In the genomic region with DNA sequence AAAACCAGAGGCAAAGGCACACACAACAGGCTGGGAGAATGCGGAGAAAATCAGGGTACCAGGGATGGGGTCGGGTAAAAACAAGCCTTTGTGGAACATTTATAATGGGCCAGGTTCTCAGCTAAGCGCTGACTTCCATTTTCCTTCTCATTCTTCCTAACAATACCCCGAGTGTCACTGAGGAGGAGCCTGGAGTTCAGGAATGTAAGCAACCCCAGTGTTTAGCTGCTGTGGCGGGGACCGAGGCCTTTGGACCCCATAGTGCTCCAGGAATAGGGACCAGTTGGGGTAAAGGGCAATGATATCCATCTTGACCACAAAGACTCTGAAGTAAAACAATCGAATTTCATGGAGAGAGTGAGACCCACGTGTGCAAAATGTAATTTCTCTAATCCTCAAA, we compare ENCODE assay signal across 33 cellular contexts.
"Had no signal": no experiment of that assay in that cellular context is flagged by ENCODE, and none has a peak within 500 bp of the region (broad histone marks: within the 10 kb centered on the region; RNA-seq: fewer than 3 reads in every experiment).

No MANE protein-coding gene starts in this region.

- H3K4me3 ChIP-seq: body of pancreas, esophagus squamous epithelium, gastroesophageal sphincter had no signal

- H3K9me3 ChIP-seq: body of pancreas, esophagus squamous epithelium, gastroesophageal sphincter had no signal

- H3K27me3 Mint-ChIP-seq: activated CD4-positive, alpha-beta memory T cell treated with anti-CD3 and anti-CD28 coated beads for 36 hours; activated CD4-positive, alpha-beta T cell treated with anti-CD3 and anti-CD28 coated beads for 36 hours; activated CD4-positive, alpha-beta T cell treated with anti-CD3 and anti-CD28 coated beads, Interleukin-2, amount 10 ng/mL, durations not matched to agents 24 days and 14 days; activated naive CD4-positive, alpha-beta T cell treated with anti-CD3 and anti-CD28 coated beads, Interleukin-2, amount 10 ng/mL, durations not matched to agents 7 days and 5 days; activated naive CD8-positive, alpha-beta T cell; T-cell had no signal

- H3K36me3 Mint-ChIP-seq: activated CD4-positive, alpha-beta memory T cell treated with anti-CD3 and anti-CD28 coated beads for 36 hours; activated CD8-positive, alpha-beta memory T cell treated with anti-CD3 and anti-CD28 coated beads, Interleukin-2, amount 10 ng/mL, durations not matched to agents 7 days and 5 days; T-cell had no signal

- H3K4me1 Mint-ChIP-seq: activated CD4-positive, alpha-beta T cell treated with anti-CD3 and anti-CD28 coated beads, Interleukin-2, amount 10 ng/mL, durations not matched to agents 24 days and 14 days; activated CD8-positive, alpha-beta memory T cell treated with anti-CD3 and anti-CD28 coated beads, Interleukin-2, amount 10 ng/mL, durations not matched to agents 7 days and 5 days had no signal

- H3K4me3 Mint-ChIP-seq: activated CD4-positive, alpha-beta memory T cell treated with anti-CD3 and anti-CD28 coated beads for 36 hours; activated CD4-positive, alpha-beta T cell treated with anti-CD3 and anti-CD28 coated beads for 36 hours; activated CD4-positive, alpha-beta T cell treated with anti-CD3 and anti-CD28 coated beads, Interleukin-2, amount 10 ng/mL, durations not matched to agents 24 days and 14 days; activated CD8-positive, alpha-beta memory T cell treated with anti-CD3 and anti-CD28 coated beads, Interleukin-2, amount 10 ng/mL, durations not matched to agents 7 days and 5 days; activated CD8-positive, alpha-beta T cell treated with anti-CD3 and anti-CD28 coated beads, Interleukin-2, amount 10 ng/mL, durations not matched to agents 7 days and 5 days; activated naive CD4-positive, alpha-beta T cell treated with anti-CD3 and anti-CD28 coated beads, Interleukin-2, amount 10 ng/mL, durations not matched to agents 7 days and 5 days; activated naive CD8-positive, alpha-beta T cell; activated T-helper 1 cell treated with anti-CD3 and anti-CD28 coated beads, Interleukin-12 subunit alpha, Interleukin-12 subunit beta, Interleukin-2, Interleukin-4 antibody, amounts not matched to agents 30 ng/mL and 10 ng/mL and 1 ng/mL, durations not matched to agents 14 hours and 24 hours and 36 hours; T-cell; T-helper 1 cell treated with Interleukin-12 subunit alpha and Interleukin-12 subunit beta and Interleukin-4 antibody, amounts not matched to agents 30 μg/mL and 1 μg/mL, for 36 hours; T-helper 2 cell treated with Interferon-gamma antibody and Interleukin-4, amounts not matched to agents 5 μg/mL and 100 μg/mL, for 36 hours had no signal

- H3K9me3 Mint-ChIP-seq: activated CD4-positive, alpha-beta memory T cell treated with anti-CD3 and anti-CD28 coated beads for 36 hours; activated CD4-positive, alpha-beta T cell treated with anti-CD3 and anti-CD28 coated beads, Interleukin-2, amount 10 ng/mL, durations not matched to agents 24 days and 14 days; activated T-helper 1 cell treated with anti-CD3 and anti-CD28 coated beads, Interleukin-12 subunit alpha, Interleukin-12 subunit beta, Interleukin-2, Interleukin-4 antibody, amounts not matched to agents 30 ng/mL and 10 ng/mL and 1 ng/mL, durations not matched to agents 14 hours and 24 hours and 36 hours; activated T-helper 2 cell treated with anti-CD3 and anti-CD28 coated beads, Interferon-gamma antibody, Interleukin-2, Interleukin-4, amounts not matched to agents 10 μg/mL and 5 μg/mL and 100 μg/mL, durations not matched to agents 14 hours and 24 hours and 36 hours; T-cell; T-helper 1 cell treated with Interleukin-12 subunit alpha and Interleukin-12 subunit beta and Interleukin-4 antibody, amounts not matched to agents 30 μg/mL and 1 μg/mL, for 36 hours; T-helper 2 cell treated with Interferon-gamma antibody and Interleukin-4, amounts not matched to agents 5 μg/mL and 100 μg/mL, for 36 hours had no signal

- H3K27ac Mint-ChIP-seq: activated CD4-positive, alpha-beta memory T cell treated with anti-CD3 and anti-CD28 coated beads for 36 hours; activated CD4-positive, alpha-beta T cell treated with anti-CD3 and anti-CD28 coated beads for 36 hours; activated CD4-positive, alpha-beta T cell treated with anti-CD3 and anti-CD28 coated beads, Interleukin-2, amount 10 ng/mL, durations not matched to agents 24 days and 14 days; activated CD8-positive, alpha-beta memory T cell treated with anti-CD3 and anti-CD28 coated beads, Interleukin-2, amount 10 ng/mL, durations not matched to agents 7 days and 5 days; activated CD8-positive, alpha-beta T cell treated with anti-CD3 and anti-CD28 coated beads, Interleukin-2, amount 10 ng/mL, durations not matched to agents 7 days and 5 days; activated naive CD4-positive, alpha-beta T cell treated with anti-CD3 and anti-CD28 coated beads, Interleukin-2, amount 10 ng/mL, durations not matched to agents 7 days and 5 days; activated naive CD8-positive, alpha-beta T cell; activated T-helper 1 cell treated with anti-CD3 and anti-CD28 coated beads, Interleukin-12 subunit alpha, Interleukin-12 subunit beta, Interleukin-2, Interleukin-4 antibody, amounts not matched to agents 30 ng/mL and 10 ng/mL and 1 ng/mL, durations not matched to agents 14 hours and 24 hours and 36 hours; activated T-helper 2 cell treated with anti-CD3 and anti-CD28 coated beads, Interferon-gamma antibody, Interleukin-2, Interleukin-4, amounts not matched to agents 10 μg/mL and 5 μg/mL and 100 μg/mL, durations not matched to agents 14 hours and 24 hours and 36 hours; T-cell; T-helper 2 cell treated with Interferon-gamma antibody and Interleukin-4, amounts not matched to agents 5 μg/mL and 100 μg/mL, for 36 hours had no signal

- H3K27ac ChIP-seq: body of pancreas, epithelial cell of prostate, esophagus squamous epithelium, gastroesophageal sphincter, WERI-Rb-1 had no signal

- ATAC-seq: activated CD4-positive, alpha-beta T cell treated with anti-CD3 and anti-CD28 coated beads for 36 hours; activated CD8-positive, alpha-beta memory T cell treated with anti-CD3 and anti-CD28 coated beads, Interleukin-2, amount 10 ng/mL, durations not matched to agents 7 days and 5 days; activated CD8-positive, alpha-beta T cell treated with anti-CD3 and anti-CD28 coated beads, Interleukin-2, amount 10 ng/mL, durations not matched to agents 7 days and 5 days; body of pancreas; gastroesophageal sphincter; T-cell had no signal

- H3K27me3 ChIP-seq: body of pancreas, esophagus squamous epithelium, gastroesophageal sphincter had no signal

- H3K36me3 ChIP-seq: WERI-Rb-1 had no signal

- DNase-seq: activated CD4-positive, alpha-beta memory T cell treated with anti-CD3 and anti-CD28 coated beads for 36 hours; activated CD4-positive, alpha-beta T cell treated with anti-CD3 and anti-CD28 coated beads for 36 hours; activated CD4-positive, alpha-beta T cell treated with anti-CD3 and anti-CD28 coated beads, Interleukin-2, amount 10 ng/mL, durations not matched to agents 24 days and 14 days; activated CD4-positive, CD25-positive, alpha-beta regulatory T cell; activated CD4-positive, CD25-positive, alpha-beta regulatory T cell treated with anti-CD3 and anti-CD28 coated beads, Interleukin-2, amount 50 U/mL, for 72 hours; activated CD8-positive, alpha-beta memory T cell treated with anti-CD3 and anti-CD28 coated beads, Interleukin-2, amount 10 ng/mL, durations not matched to agents 7 days and 5 days; activated CD8-positive, alpha-beta memory T cell treated with anti-CD3 and anti-CD28 coated beads, Interleukin-2, amount 50 U/mL, for 4 hours; activated CD8-positive, alpha-beta T cell treated with anti-CD3 and anti-CD28 coated beads, Interleukin-2, amount 10 ng/mL, durations not matched to agents 7 days and 5 days; activated effector memory CD4-positive, alpha-beta T cell treated with anti-CD3 and anti-CD28 coated beads, Interleukin-2, amount 50 U/mL, for 16 hours; activated naive CD4-positive, alpha-beta T cell; activated naive CD4-positive, alpha-beta T cell treated with anti-CD3 and anti-CD28 coated beads, Interleukin-2, amount 10 ng/mL, durations not matched to agents 7 days and 5 days; activated T-cell treated with anti-CD3 and anti-CD28 coated beads, Interleukin-2, amount 50 U/mL, for 1 hour; activated T-cell treated with anti-CD3 and anti-CD28 coated beads, Interleukin-2, amount 50 U/mL, for 48 hours; amniotic stem cell; anterior cingulate cortex; body of pancreas; caudate nucleus; cortex of kidney; dermis blood vessel endothelial cell; effector CD8-positive, alpha-beta T cell; esophagus squamous epithelium; foreskin melanocyte; SW 1271; T-cell; T1000; WERI-Rb-1 had no signal
